ENCODE assay signal across 20 cellular contexts in the genomic region with DNA sequence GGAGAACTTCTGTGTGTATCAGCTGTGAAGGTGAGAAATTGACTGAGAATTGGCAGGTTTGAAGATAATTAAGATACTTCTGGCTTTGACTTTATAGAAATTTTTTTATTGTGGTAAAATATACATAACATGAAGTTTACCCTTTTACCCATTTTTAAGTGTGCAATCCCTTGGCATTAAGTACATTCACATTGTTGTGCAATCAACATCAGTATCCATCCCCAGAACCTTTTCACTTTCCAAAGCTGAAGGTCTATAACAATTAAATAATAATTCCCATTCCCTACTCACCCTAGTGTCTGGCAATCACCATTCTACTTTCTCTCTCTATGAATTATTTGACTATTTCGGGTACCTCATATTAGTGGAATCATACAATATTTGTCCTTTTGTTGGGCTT.
"Had no signal": no experiment of that assay in that cellular context is flagged by ENCODE, and none has a peak within 500 bp of the region (broad histone marks: within the 10 kb centered on the region; RNA-seq: fewer than 3 reads in every experiment).

No MANE protein-coding gene starts in this region.

- H3K9me3 ChIP-seq: breast epithelium had no signal

- H3K4me3 ChIP-seq: breast epithelium had no signal

- H3K27me3 ChIP-seq: breast epithelium had no signal

- DNase-seq: activated B cell treated with CpG ODN at 0.5 μM for 24 hours; activated CD4-positive, alpha-beta T cell treated with anti-CD3 and anti-CD28 coated beads for 1 hour; activated CD4-positive, alpha-beta T cell treated with anti-CD3 and anti-CD28 coated beads, Interleukin-2, amount 10 ng/mL, durations not matched to agents 24 days and 14 days; activated CD4-positive, alpha-beta T cell treated with anti-CD3 and anti-CD28 coated beads, Interleukin-2, amount 50 U/mL, for 48 hours; activated CD8-positive, alpha-beta memory T cell treated with anti-CD3 and anti-CD28 coated beads, Interleukin-2, amount 10 ng/mL, durations not matched to agents 7 days and 5 days; activated effector memory CD4-positive, alpha-beta T cell treated with Interleukin-2 at 50 U/mL for 16 hours; activated naive CD4-positive, alpha-beta T cell; activated T-cell treated with anti-CD3 and anti-CD28 coated beads, Interleukin-2, amount 50 U/mL, for 24 hours; amygdala; Karpas-422; MM.1S; NCI-H1105; NCI-H1436; NCI-H1694 treated with DMSO at 0.1 percent for 48 hours; NCI-H2029 treated with DMSO at 0.1 percent for 48 hours; NCI-H345; NCI-H510A; NCI-H69; SHP77 had no signal

- ATAC-seq: activated CD8-positive, alpha-beta memory T cell treated with anti-CD3 and anti-CD28 coated beads, Interleukin-2, amount 10 ng/mL, durations not matched to agents 7 days and 5 days had no signal

- H3K27ac ChIP-seq: breast epithelium had no signal

- H3K36me3 ChIP-seq: breast epithelium had no signal
